8 cellular contexts compared by ENCODE assay signal in genomic region chr11:59135648-59136461, GRCh38. TPM values are rescaled to one million over a fixed set of nuclear protein-coding genes. Genes with fewer than 3 reads are reported as not detected.
DNase-seq lines count a peak whose midpoint lies in the region; ATAC-seq, FAIRE-seq and TF ChIP-seq lines count a peak whose summit lies in the region.

No MANE protein-coding gene starts in this region.

- peak; percentile 93 for TF ChIP-seq RAD21 in HepG2 (CRISPR knock-in tag; IDR thresholded peaks at IDR 0.05)

- TF ChIP-seq EP300 in HepG2 (IDR thresholded peaks at IDR 0.05; ENCODE audit: low read depth in 2 of 2, low read length in 2 of 2) (no peak), HepG2 (CRISPR knock-in tag; IDR thresholded peaks at IDR 0.05; ENCODE audit: borderline replicate concordance) (no peak)

- H3K27me3 ChIP-seq in A673 (replicated peaks; ENCODE audit: insufficient read depth, low read depth, low read length, poor library complexity) (no peaks in the 10 kb centered on the region), HepG2 (ENCODE audit: control insufficient read depth in 1 of 2, insufficient read depth in 2 of 2, low read length in 2 of 2) (no peaks in the 10 kb centered on the region)

- H3K4me1 ChIP-seq in A673 (ENCODE audit: insufficient read depth, low read length, poor library complexity, severe bottlenecking) (no peaks in the 10 kb centered on the region), HepG2 (ENCODE audit: insufficient read depth, low read length) (peaks cover 12% of the 10 kb centered on the region)

- 31% methylated on average over 10 of the region's 20 CpGs for WGBS in HepG2 (ENCODE audit: low lambda C conversion rate)

- peak overlapping the region; percentile 34; the same call in 1 of the 2 replicates for H3K9ac ChIP-seq in HepG2 (ENCODE audit: insufficient read depth, low read depth, low read length)

- no TSS peak for BruUV-seq in A673 (replicated peaks; lab: Mats Ljungman, UMichigan)
- no TSS peak for BruUV-seq in HepG2 (replicated peaks; lab: Mats Ljungman, UMichigan)

- peak overlapping the region; percentile 78 for H2AFZ ChIP-seq in HepG2 (ENCODE audit: low read length)

- CTCF ChIA-PET in A673 (lab: Charles Lee) (interaction anchor here (0.6 to 1.8 kb wide), 9 partner anchors 9 to 483 kb away, joined by 3 to 14 read pairs (median 6); partner anchors contain the start of gene FAM111B), HepG2 (lab: Yijun Ruan, JAX; ENCODE audit: low intra/inter-chr PET ratio, low total read pairs) (interaction anchor here (0.7 to 2.2 kb wide), 4 partner anchors 22 to 83 kb away, joined by 3 to 42 read pairs (median 6); no protein-coding TSS in a partner anchor)

- ATAC-seq in GM18870 (IDR thresholded peaks at IDR 0.05; ENCODE audit: unreplicated experiment): peak; percentile 95
- ATAC-seq in HG03103 (IDR thresholded peaks at IDR 0.05; ENCODE audit: low read depth, unreplicated experiment): peak; percentile 94
- peak; percentile 100 for ATAC-seq in HepG2

- H3K4me3 ChIP-seq in A673 (ENCODE audit: low read depth, low read length, poor library complexity, severe bottlenecking) (no peak overlapping the region), HepG2 (replicated peaks in 1 of 3; ENCODE audit: insufficient read depth in 1 of 3, low read depth in 2 of 3, low read length in 3 of 3) (peak overlapping the region in 2 of 3 experiments; percentile 36 to 60; a peak in 2 of 6 replicates)

- H4K20me1 ChIP-seq in HepG2 (ENCODE audit: insufficient read depth, low read length): no peaks in the 10 kb centered on the region

- POLR2A ChIA-PET in A673 (lab: Charles Lee; ENCODE audit: low non-redundant PET): no interaction called here
- POLR2A ChIA-PET in HepG2 (lab: Yijun Ruan, JAX): interaction anchor here (0.9 to 1.8 kb wide), 3 partner anchors 23 to 228 kb away, joined by 3 to 14 read pairs (median 5); partner anchors contain the start of gene FAM111B

- DNase-seq in A673 (ENCODE audit: low spot score) (peak; percentile 91), NCI-H345 treated with DMSO at 0.1 percent for 48 hours (lab: John Stamatoyannopoulos, UW; ENCODE audit: unreplicated experiment) (peak; percentile 22), cerebellar cortex (ENCODE audit: low spot score) (peak; percentile 55), HepG2 (ENCODE audit: low spot score) (peak; percentile 70)
- peak; percentile 86 to 88 for DNase-seq in activated CD4-positive, alpha-beta T cell treated with anti-CD3 and anti-CD28 coated beads for 24 hours (ENCODE audit: low read depth in 2 of 2)
- peak; percentile 89 for DNase-seq in stimulated activated CD4-positive, alpha-beta T cell treated with anti-CD3 and anti-CD28 coated beads, Interleukin-4, amount 100 ng/mL, for 24 hours

- H3K27ac ChIP-seq in A673 (ENCODE audit: low read depth, low read length, poor library complexity, severe bottlenecking) (no peak overlapping the region), HepG2 (ENCODE audit: extremely low read length, insufficient read depth, low read length) (peak overlapping the region; percentile 57)

- peaks cover 15% of the 10 kb centered on the region for H3K9me3 ChIP-seq in A673 (ENCODE audit: low read depth, low read length, poor library complexity, severe bottlenecking)
- peaks cover 17% of the 10 kb centered on the region for H3K9me3 ChIP-seq in HepG2 (ENCODE audit: low read length)

- H3K36me3 ChIP-seq in A673 (ENCODE audit: insufficient read depth, low read length, poor library complexity, severe bottlenecking): no peaks in the 10 kb centered on the region
- no peaks in the 10 kb centered on the region for H3K36me3 ChIP-seq in HepG2 (replicated peaks in 1 of 2; ENCODE audit: control insufficient read depth in 1 of 2, insufficient read depth in 2 of 2, low read length in 2 of 2)

- in situ Hi-C loops in HepG2 (cut with HindIII; ENCODE audit: extremely low pct_ligation_motif_present, low pct_unique_long_range_greater_than_20kb): loop anchor here (5.0 kb wide), 1 partner anchor 39 kb away; no protein-coding TSS in a partner anchor

- TF ChIP-seq CTCF in A673 (conservative IDR thresholded peaks at IDR 0.05; ENCODE audit: low read depth, low read length): peak; percentile 99
- TF ChIP-seq CTCF in HepG2 (CRISPR knock-in tag; IDR thresholded peaks at IDR 0.05): peak; percentile 99

- H3K4me2 ChIP-seq in HepG2 (ENCODE audit: low read depth, low read length): peak overlapping the region; percentile 66

- no peak for TF ChIP-seq POLR2A in HepG2 (IDR thresholded peaks at IDR 0.05; ENCODE audit: insufficient read depth in 1 of 2, low read depth in 2 of 2, low read length in 2 of 2)

- intact Hi-C loops in A673 (cut with micrococcal nuclease; ENCODE audit: unreplicated experiment): loop anchor here (1.0 to 10.0 kb wide), 5 partner anchors 39 to 484 kb away; no protein-coding TSS in a partner anchor
- intact Hi-C loops in HepG2 (cut with micrococcal nuclease; ENCODE audit: unreplicated experiment): loop anchor here (1.0 to 10.0 kb wide), 3 partner anchors 39 to 481 kb away; no protein-coding TSS in a partner anchor

- peak; percentile 60 for FAIRE-seq in HepG2 (lab: Jason Lieb, UNC)

- H3K79me2 ChIP-seq in HepG2 (ENCODE audit: insufficient read depth, low read length): no peaks in the 10 kb centered on the region

RNA-seq across cellular contexts. Expression of gene FAM111A, which starts 6.8 kb away (rescaled TPM):
- total RNA-seq in A673 (2021) (47.7 and 54.8 TPM in 2 replicates), HepG2 (2016; rRNA removed; fragmentation: Illumina TruSeq; extraction: Trizol) (13.5 and 17.0 TPM in 2 replicates)
- total RNA-seq in HepG2 (2016; cell fraction: cytosol; rRNA removed; fragmentation: Illumina TruSeq; extraction: Trizol; ENCODE audit: low read depth): 0.88 and 1.4 TPM in 2 replicates
- total RNA-seq in HepG2 (2016; cell fraction: insoluble cytoplasmic fraction; rRNA removed; fragmentation: Illumina TruSeq; extraction: Trizol): 14.4 and 15.0 TPM in 2 replicates
- 4.5 and 6.7 TPM in 2 replicates for total RNA-seq in HepG2 (2016; cell fraction: membrane; rRNA removed; fragmentation: Illumina TruSeq; extraction: Trizol)
- 17.0 and 17.9 TPM in 2 replicates for total RNA-seq in HepG2 (2016; cell fraction: nucleus; rRNA removed; fragmentation: Illumina TruSeq; extraction: Trizol)
- polyA plus RNA-seq in HepG2 (2011; rRNA removed): 3.2 and 3.9 TPM in 2 replicates
- 1.4 and 2.2 TPM in 2 replicates for polyA plus RNA-seq in HepG2 (2011; cell fraction: cytosol; rRNA removed)
- polyA plus RNA-seq in HepG2 (2011; cell fraction: nucleus; rRNA removed): 8.9 and 11.1 TPM in 2 replicates
- 2.7 and 4.6 TPM in 2 replicates for polyA plus RNA-seq in HepG2 (2012)
- polyA plus RNA-seq in HepG2 (2016; cell fraction: cytosol; fragmentation: Illumina TruSeq; extraction: Trizol; ENCODE audit: low read depth): 0.55 and 0.80 TPM in 2 replicates
- polyA plus RNA-seq in HepG2 (2016; cell fraction: insoluble cytoplasmic fraction; fragmentation: Illumina TruSeq; extraction: Trizol; ENCODE audit: low read depth): 6.4 and 9.5 TPM in 2 replicates
- polyA plus RNA-seq in HepG2 (2016; cell fraction: membrane; fragmentation: Illumina TruSeq; extraction: Trizol; ENCODE audit: low read depth): 1.7 and 2.3 TPM in 2 replicates
- 28.5 and 30.8 TPM in 2 replicates for polyA plus RNA-seq in HepG2 (2016; cell fraction: nucleus; fragmentation: Illumina TruSeq; extraction: Trizol; ENCODE audit: insufficient read depth, low read depth)
- 2.8 and 25.3 TPM in 2 replicates for polyA minus RNA-seq in HepG2 (2011; rRNA and poly(A)+ RNA removed; ENCODE audit: low replicate concordance)
- polyA minus RNA-seq in HepG2 (2011; cell fraction: cytosol; rRNA and poly(A)+ RNA removed): 2.6 and 4.8 TPM in 2 replicates
- polyA minus RNA-seq in HepG2 (2011; cell fraction: nucleus; rRNA and poly(A)+ RNA removed): 14.2 and 14.3 TPM in 2 replicates

RNA-seq across cellular contexts. Expression of gene FAM111B, which starts 28.8 kb away (rescaled TPM):
- total RNA-seq in A673 (2021) (41.5 and 50.1 TPM in 2 replicates), HepG2 (2016; rRNA removed; fragmentation: Illumina TruSeq; extraction: Trizol) (28.2 and 44.5 TPM in 2 replicates)
- total RNA-seq in HepG2 (2016; cell fraction: cytosol; rRNA removed; fragmentation: Illumina TruSeq; extraction: Trizol; ENCODE audit: low read depth): 2.2 and 2.6 TPM in 2 replicates
- total RNA-seq in HepG2 (2016; cell fraction: insoluble cytoplasmic fraction; rRNA removed; fragmentation: Illumina TruSeq; extraction: Trizol): 27.8 and 40.2 TPM in 2 replicates
- 9.4 and 12.1 TPM in 2 replicates for total RNA-seq in HepG2 (2016; cell fraction: membrane; rRNA removed; fragmentation: Illumina TruSeq; extraction: Trizol)
- 36.1 and 43.3 TPM in 2 replicates for total RNA-seq in HepG2 (2016; cell fraction: nucleus; rRNA removed; fragmentation: Illumina TruSeq; extraction: Trizol)
- polyA plus RNA-seq in HepG2 (2011; rRNA removed): 1.5 and 1.6 TPM in 2 replicates
- polyA plus RNA-seq in HepG2 (2011; cell fraction: cytosol; rRNA removed): 0.74 and 1.2 TPM in 2 replicates
- 1.1 and 1.2 TPM in 2 replicates for polyA plus RNA-seq in HepG2 (2011; cell fraction: nucleus; rRNA removed)
- 1.5 and 3.5 TPM in 2 replicates for polyA plus RNA-seq in HepG2 (2012)
- polyA plus RNA-seq in HepG2 (2016; cell fraction: cytosol; fragmentation: Illumina TruSeq; extraction: Trizol; ENCODE audit: low read depth): 0.65 and 0.84 TPM in 2 replicates
- 25.4 and 25.6 TPM in 2 replicates for polyA plus RNA-seq in HepG2 (2016; cell fraction: insoluble cytoplasmic fraction; fragmentation: Illumina TruSeq; extraction: Trizol; ENCODE audit: low read depth)
- 2.4 and 2.9 TPM in 2 replicates for polyA plus RNA-seq in HepG2 (2016; cell fraction: membrane; fragmentation: Illumina TruSeq; extraction: Trizol; ENCODE audit: low read depth)
- 15.5 and 18.1 TPM in 2 replicates for polyA plus RNA-seq in HepG2 (2016; cell fraction: nucleus; fragmentation: Illumina TruSeq; extraction: Trizol; ENCODE audit: insufficient read depth, low read depth)
- 1.0 and 15.0 TPM in 2 replicates for polyA minus RNA-seq in HepG2 (2011; rRNA and poly(A)+ RNA removed; ENCODE audit: low replicate concordance)
- 1.9 and 2.9 TPM in 2 replicates for polyA minus RNA-seq in HepG2 (2011; cell fraction: cytosol; rRNA and poly(A)+ RNA removed)
- 15.8 and 21.4 TPM in 2 replicates for polyA minus RNA-seq in HepG2 (2011; cell fraction: nucleus; rRNA and poly(A)+ RNA removed)

RNA-seq across cellular contexts. Expression of gene DTX4, which starts 36.1 kb away (rescaled TPM):
- total RNA-seq in A673 (2021): 1.9 and 2.0 TPM in 2 replicates
- 5.6 and 6.9 TPM in 2 replicates for total RNA-seq in HepG2 (2016; rRNA removed; fragmentation: Illumina TruSeq; extraction: Trizol)
- total RNA-seq in HepG2 (2016; cell fraction: cytosol; rRNA removed; fragmentation: Illumina TruSeq; extraction: Trizol; ENCODE audit: low read depth): 1.0 and 1.1 TPM in 2 replicates
- total RNA-seq in HepG2 (2016; cell fraction: insoluble cytoplasmic fraction; rRNA removed; fragmentation: Illumina TruSeq; extraction: Trizol): 5.8 and 5.9 TPM in 2 replicates
- total RNA-seq in HepG2 (2016; cell fraction: membrane; rRNA removed; fragmentation: Illumina TruSeq; extraction: Trizol): 4.1 and 4.8 TPM in 2 replicates
- total RNA-seq in HepG2 (2016; cell fraction: nucleus; rRNA removed; fragmentation: Illumina TruSeq; extraction: Trizol): 5.4 and 6.2 TPM in 2 replicates
- polyA plus RNA-seq in HepG2 (2011; rRNA removed): 0.50 and 0.67 TPM in 2 replicates
- polyA plus RNA-seq in HepG2 (2011; cell fraction: cytosol; rRNA removed): 0.37 and 0.47 TPM in 2 replicates
- 2.6 and 3.0 TPM in 2 replicates for polyA plus RNA-seq in HepG2 (2011; cell fraction: nucleus; rRNA removed)
- polyA plus RNA-seq in HepG2 (2012): 0.91 and 0.99 TPM in 2 replicates
- 0.53 and 0.69 TPM in 2 replicates for polyA plus RNA-seq in HepG2 (2016; cell fraction: cytosol; fragmentation: Illumina TruSeq; extraction: Trizol; ENCODE audit: low read depth)
- polyA plus RNA-seq in HepG2 (2016; cell fraction: insoluble cytoplasmic fraction; fragmentation: Illumina TruSeq; extraction: Trizol; ENCODE audit: low read depth): 5.1 and 5.8 TPM in 2 replicates
- 2.1 and 2.3 TPM in 2 replicates for polyA plus RNA-seq in HepG2 (2016; cell fraction: membrane; fragmentation: Illumina TruSeq; extraction: Trizol; ENCODE audit: low read depth)
- 6.9 and 7.2 TPM in 2 replicates for polyA plus RNA-seq in HepG2 (2016; cell fraction: nucleus; fragmentation: Illumina TruSeq; extraction: Trizol; ENCODE audit: insufficient read depth, low read depth)
- 3.2 and 10.3 TPM in 2 replicates for polyA minus RNA-seq in HepG2 (2011; rRNA and poly(A)+ RNA removed; ENCODE audit: low replicate concordance)
- polyA minus RNA-seq in HepG2 (2011; cell fraction: cytosol; rRNA and poly(A)+ RNA removed): 1.1 and 1.2 TPM in 2 replicates
- polyA minus RNA-seq in HepG2 (2011; cell fraction: nucleus; rRNA and poly(A)+ RNA removed): 2.4 and 2.8 TPM in 2 replicates

RNA-seq across cellular contexts. Expression of gene GLYATL1B, which starts 49.7 kb away (rescaled TPM):
- total RNA-seq in A673 (2021) (not detected in 2 replicates), HepG2 (2016; rRNA removed; fragmentation: Illumina TruSeq; extraction: Trizol) (not detected in 2 replicates)
- not detected in 2 replicates for total RNA-seq in HepG2 (2016; cell fraction: cytosol; rRNA removed; fragmentation: Illumina TruSeq; extraction: Trizol; ENCODE audit: low read depth)
- total RNA-seq in HepG2 (2016; cell fraction: insoluble cytoplasmic fraction; rRNA removed; fragmentation: Illumina TruSeq; extraction: Trizol): not detected in 2 replicates
- not detected in 2 replicates for total RNA-seq in HepG2 (2016; cell fraction: membrane; rRNA removed; fragmentation: Illumina TruSeq; extraction: Trizol)
- total RNA-seq in HepG2 (2016; cell fraction: nucleus; rRNA removed; fragmentation: Illumina TruSeq; extraction: Trizol): not detected in 2 replicates
- polyA plus RNA-seq in HepG2 (2011; rRNA removed): not detected in 2 replicates
- polyA plus RNA-seq in HepG2 (2011; cell fraction: cytosol; rRNA removed): not detected in 2 replicates
- polyA plus RNA-seq in HepG2 (2011; cell fraction: nucleus; rRNA removed): not detected in 2 replicates
- polyA plus RNA-seq in HepG2 (2012): not detected in 2 replicates
- polyA plus RNA-seq in HepG2 (2016; cell fraction: cytosol; fragmentation: Illumina TruSeq; extraction: Trizol; ENCODE audit: low read depth): not detected in 2 replicates
- not detected in 2 replicates for polyA plus RNA-seq in HepG2 (2016; cell fraction: insoluble cytoplasmic fraction; fragmentation: Illumina TruSeq; extraction: Trizol; ENCODE audit: low read depth)
- polyA plus RNA-seq in HepG2 (2016; cell fraction: membrane; fragmentation: Illumina TruSeq; extraction: Trizol; ENCODE audit: low read depth): not detected in 2 replicates
- polyA plus RNA-seq in HepG2 (2016; cell fraction: nucleus; fragmentation: Illumina TruSeq; extraction: Trizol; ENCODE audit: insufficient read depth, low read depth): not detected in 2 replicates
- not detected in 2 replicates for polyA minus RNA-seq in HepG2 (2011; rRNA and poly(A)+ RNA removed; ENCODE audit: low replicate concordance)
- not detected in 2 replicates for polyA minus RNA-seq in HepG2 (2011; cell fraction: cytosol; rRNA and poly(A)+ RNA removed)
- polyA minus RNA-seq in HepG2 (2011; cell fraction: nucleus; rRNA and poly(A)+ RNA removed): not detected in 2 replicates

Comparison
In these comparisons a context has a peak if more than half of its experiments do, and no peak if none do; other contexts are left out.
1. DNase-seq: peak in every context shown above with its lines; median percentile 91 in A673; 89 in stimulated activated CD4-positive, alpha-beta T cell treated with anti-CD3 and anti-CD28 coated beads, Interleukin-4, amount 100 ng/mL, for 24 hours; 87 in activated CD4-positive, alpha-beta T cell treated with anti-CD3 and anti-CD28 coated beads for 24 hours; 70 in HepG2; 55 in cerebellar cortex; 22 in NCI-H345 treated with DMSO at 0.1 percent for 48 hours.